Comparison of ENCODE assay signal across 1 cellular context in genomic region chr20:44574372-44574771, GRCh38.
TF ChIP-seq lines count a peak whose summit lies in the region.

No MANE protein-coding gene starts in this region.

TF ChIP-seq in HEK293, 187 proteins besides CTCF, POLR2A, EP300 and RAD21 (continued from another document):
- TF ChIP-seq PRDM10 (tag by site-specific recombination; IDR thresholded peaks at IDR 0.05) (0 out of 2 replicates have a peak, but pooled peaks have one; percentile 34), ZNF2 (tag by site-specific recombination; IDR thresholded peaks at IDR 0.05) (no peak), ZNF26 (tag by site-specific recombination; IDR thresholded peaks at IDR 0.05) (peak; percentile 93)
TF ChIP-seq in HEK293: peak in this region for 2.
